14 cellular contexts compared by ENCODE assay signal in genomic region chr12:96140110-96140509, GRCh38. TPM values are rescaled to one million over a fixed set of nuclear protein-coding genes. Genes with fewer than 3 reads are reported as not detected.
DNase-seq lines count a peak whose midpoint lies in the region; ATAC-seq and TF ChIP-seq lines count a peak whose summit lies in the region.
"Had no signal": no experiment of that assay in that cellular context is flagged by ENCODE, and none has a peak within 500 bp of the region (broad histone marks: within the 10 kb centered on the region; RNA-seq: fewer than 3 reads in every experiment).

No MANE protein-coding gene starts in this region.

- no peak overlapping the region for H3K27ac Mint-ChIP-seq in activated CD4-positive, alpha-beta memory T cell treated with anti-CD3 and anti-CD28 coated beads for 36 hours
- no peak overlapping the region for H3K27ac Mint-ChIP-seq in activated CD4-positive, alpha-beta memory T cell treated with anti-CD3 and anti-CD28 coated beads, Interleukin-2, amount 10 ng/mL, durations not matched to agents 7 days and 5 days
- H3K27ac Mint-ChIP-seq: activated naive CD8-positive, alpha-beta T cell had no signal

- intact Hi-C loops in activated CD4-positive, alpha-beta memory T cell treated with anti-CD3 and anti-CD28 coated beads for 36 hours (cut with micrococcal nuclease), result no loop called here

- H3K4me1 ChIP-seq in smooth muscle cell (ENCODE audit: low read depth), result peaks cover 4% of the 10 kb centered on the region
- H3K4me1 ChIP-seq: A549 had no signal

- H2AFZ ChIP-seq in smooth muscle cell (ENCODE audit: low read depth), result no peak overlapping the region

- H3K4me3 Mint-ChIP-seq in activated CD4-positive, alpha-beta memory T cell treated with anti-CD3 and anti-CD28 coated beads for 36 hours, result no peak overlapping the region
- H3K4me3 Mint-ChIP-seq in activated CD4-positive, alpha-beta memory T cell treated with anti-CD3 and anti-CD28 coated beads, Interleukin-2, amount 10 ng/mL, durations not matched to agents 7 days and 5 days, result no peak overlapping the region
- H3K4me3 Mint-ChIP-seq: activated naive CD8-positive, alpha-beta T cell had no signal

- no peaks in the 10 kb centered on the region for H3K9me3 ChIP-seq in smooth muscle cell (replicated peaks; ENCODE audit: low read depth)
- H3K9me3 ChIP-seq: A549 had no signal

- no peaks in the 10 kb centered on the region for H3K79me2 ChIP-seq in smooth muscle cell (ENCODE audit: low read depth)

- H3K27ac ChIP-seq in smooth muscle cell (ENCODE audit: low read depth), result peak overlapping the region; percentile 74
- H3K27ac ChIP-seq: A549, SJCRH30 had no signal

- H3K27me3 Mint-ChIP-seq in activated CD4-positive, alpha-beta memory T cell treated with anti-CD3 and anti-CD28 coated beads for 36 hours, result peaks cover 2% of the 10 kb centered on the region
- H3K27me3 Mint-ChIP-seq in activated CD4-positive, alpha-beta memory T cell treated with anti-CD3 and anti-CD28 coated beads, Interleukin-2, amount 10 ng/mL, durations not matched to agents 7 days and 5 days, result peaks cover 1% of the 10 kb centered on the region
- H3K27me3 Mint-ChIP-seq: activated naive CD8-positive, alpha-beta T cell had no signal

- H3K4me1 Mint-ChIP-seq in activated CD4-positive, alpha-beta memory T cell treated with anti-CD3 and anti-CD28 coated beads for 36 hours (ENCODE audit: low read depth), result peaks cover 38% of the 10 kb centered on the region
- peaks cover 45% of the 10 kb centered on the region for H3K4me1 Mint-ChIP-seq in activated CD4-positive, alpha-beta memory T cell treated with anti-CD3 and anti-CD28 coated beads, Interleukin-2, amount 10 ng/mL, durations not matched to agents 7 days and 5 days

- H3F3A ChIP-seq in smooth muscle cell (ENCODE audit: low read depth), result peaks cover 12% of the 10 kb centered on the region

- H3K4me3 ChIP-seq in NB4 (ENCODE audit: low read depth, low read length), result no peak overlapping the region
- no peak overlapping the region for H3K4me3 ChIP-seq in choroid plexus epithelial cell (ENCODE audit: low read depth, low read length)
- no peak overlapping the region for H3K4me3 ChIP-seq in smooth muscle cell
- H3K4me3 ChIP-seq: A549, SJCRH30 had no signal

- 35% methylated on average over 3 of the region's 3 CpGs for WGBS in smooth muscle cell (ENCODE audit: low lambda C conversion rate)

- H3K9ac ChIP-seq in smooth muscle cell (ENCODE audit: low read depth), result no peak overlapping the region

- POLR2A ChIA-PET in activated CD4-positive, alpha-beta memory T cell treated with anti-CD3 and anti-CD28 coated beads for 36 hours (lab: Charles Lee), result interaction anchor here (1.0 kb wide), 1 partner anchor 72 kb away, joined by 3 read pairs; no protein-coding TSS in a partner anchor
- POLR2A ChIA-PET in activated CD4-positive, alpha-beta memory T cell treated with anti-CD3 and anti-CD28 coated beads, Interleukin-2, amount 10 ng/mL, durations not matched to agents 7 days and 5 days (lab: Charles Lee), result no interaction called here

- no peaks in the 10 kb centered on the region for H3K27me3 ChIP-seq in smooth muscle cell (ENCODE audit: low read depth)
- H3K27me3 ChIP-seq: SJCRH30 had no signal

- peak overlapping the region; percentile 70 for H3K4me2 ChIP-seq in smooth muscle cell
- H3K4me2 ChIP-seq: A549 had no signal

- no peak for TF ChIP-seq POLR2A in NB4 (IDR thresholded peaks at IDR 0.05; ENCODE audit: extremely low read depth, insufficient read length)

- TF ChIP-seq CTCF in NB4 (IDR thresholded peaks at IDR 0.05; ENCODE audit: low read depth, low read length), result no peak
- TF ChIP-seq CTCF in choroid plexus epithelial cell (conservative IDR thresholded peaks at IDR 0.05; ENCODE audit: low read depth, low read length), result no peak
- TF ChIP-seq CTCF in smooth muscle cell (IDR thresholded peaks at IDR 0.05; ENCODE audit: borderline replicate concordance, insufficient read depth, poor library complexity, severe bottlenecking), result no peak

- ATAC-seq in HG02588 (IDR thresholded peaks at IDR 0.05; ENCODE audit: unreplicated experiment) (no peak), HG02798 (IDR thresholded peaks at IDR 0.05; ENCODE audit: poor library complexity, unreplicated experiment) (no peak)
- ATAC-seq: A549 had no signal

- no peaks in the 10 kb centered on the region for H4K20me1 ChIP-seq in smooth muscle cell (ENCODE audit: low read depth)

- CTCF ChIA-PET in activated CD4-positive, alpha-beta memory T cell treated with anti-CD3 and anti-CD28 coated beads for 36 hours (lab: Charles Lee), result no interaction called here
- CTCF ChIA-PET in activated CD4-positive, alpha-beta memory T cell treated with anti-CD3 and anti-CD28 coated beads, Interleukin-2, amount 10 ng/mL, durations not matched to agents 7 days and 5 days (lab: Charles Lee), result no interaction called here

- no peaks in the 10 kb centered on the region for H3K9me3 Mint-ChIP-seq in activated CD4-positive, alpha-beta memory T cell treated with anti-CD3 and anti-CD28 coated beads for 36 hours
- peaks cover 9% of the 10 kb centered on the region for H3K9me3 Mint-ChIP-seq in activated CD4-positive, alpha-beta memory T cell treated with anti-CD3 and anti-CD28 coated beads, Interleukin-2, amount 10 ng/mL, durations not matched to agents 7 days and 5 days

- no peaks in the 10 kb centered on the region for H3K36me3 ChIP-seq in smooth muscle cell (ENCODE audit: low read depth)
- H3K36me3 ChIP-seq: SJCRH30 had no signal

- no peaks in the 10 kb centered on the region for H3K36me3 Mint-ChIP-seq in activated CD4-positive, alpha-beta memory T cell treated with anti-CD3 and anti-CD28 coated beads for 36 hours
- no peaks in the 10 kb centered on the region for H3K36me3 Mint-ChIP-seq in activated CD4-positive, alpha-beta memory T cell treated with anti-CD3 and anti-CD28 coated beads, Interleukin-2, amount 10 ng/mL, durations not matched to agents 7 days and 5 days (ENCODE audit: low read depth)
- H3K36me3 Mint-ChIP-seq: activated naive CD8-positive, alpha-beta T cell had no signal

- peak; percentile 30 for DNase-seq in activated CD4-positive, alpha-beta memory T cell treated with anti-CD3 and anti-CD28 coated beads for 36 hours
- DNase-seq in activated CD4-positive, alpha-beta memory T cell treated with anti-CD3 and anti-CD28 coated beads, Interleukin-2, amount 10 ng/mL, durations not matched to agents 7 days and 5 days, result no peak
- DNase-seq in NB4 (ENCODE audit: low read depth), result peak; percentile 75
- DNase-seq in choroid plexus epithelial cell (ENCODE audit: low read depth), result peak; percentile 38
- no peak for DNase-seq in smooth muscle cell (lab: John Stamatoyannopoulos, UW; ENCODE audit: unreplicated experiment)
- no peak for DNase-seq in NCI-H1417 (lab: John Stamatoyannopoulos, UW)
- DNase-seq: activated CD4-positive, CD25-positive, alpha-beta regulatory T cell treated with anti-CD3 and anti-CD28 coated beads, Interleukin-2, amount 50 U/mL, for 72 hours; NCI-H1417 treated with DMSO at 0.1 percent for 48 hours; NCI-H774 had no signal

RNA-seq across cellular contexts. Expression of gene ELK3, which starts 54.1 kb away (rescaled TPM):
- 10 to 100 TPM; 23.9 to 24.1 TPM for total RNA-seq in activated CD4-positive, alpha-beta memory T cell treated with anti-CD3 and anti-CD28 coated beads for 36 hours
- total RNA-seq in activated CD4-positive, alpha-beta memory T cell treated with anti-CD3 and anti-CD28 coated beads, Interleukin-2, amount 10 ng/mL, durations not matched to agents 7 days and 5 days, result 10 to 100 TPM; 46.3 TPM
- 44.3 and 45.6 TPM in 2 replicates for total RNA-seq in smooth muscle cell
- 36.8 and 43.1 TPM in 2 replicates for polyA plus RNA-seq in smooth muscle cell

Comparison
In these comparisons a context has a peak if more than half of its experiments do, and no peak if none do; other contexts are left out.
1. DNase-seq: peak in activated CD4-positive, alpha-beta memory T cell treated with anti-CD3 and anti-CD28 coated beads for 36 hours (single experiment), NB4 (single experiment) and choroid plexus epithelial cell (single experiment); none in activated CD4-positive, alpha-beta memory T cell treated with anti-CD3 and anti-CD28 coated beads, Interleukin-2, amount 10 ng/mL, durations not matched to agents 7 days and 5 days (single experiment), smooth muscle cell (single experiment) and NCI-H1417 (0 of 3).